In the genomic region with DNA sequence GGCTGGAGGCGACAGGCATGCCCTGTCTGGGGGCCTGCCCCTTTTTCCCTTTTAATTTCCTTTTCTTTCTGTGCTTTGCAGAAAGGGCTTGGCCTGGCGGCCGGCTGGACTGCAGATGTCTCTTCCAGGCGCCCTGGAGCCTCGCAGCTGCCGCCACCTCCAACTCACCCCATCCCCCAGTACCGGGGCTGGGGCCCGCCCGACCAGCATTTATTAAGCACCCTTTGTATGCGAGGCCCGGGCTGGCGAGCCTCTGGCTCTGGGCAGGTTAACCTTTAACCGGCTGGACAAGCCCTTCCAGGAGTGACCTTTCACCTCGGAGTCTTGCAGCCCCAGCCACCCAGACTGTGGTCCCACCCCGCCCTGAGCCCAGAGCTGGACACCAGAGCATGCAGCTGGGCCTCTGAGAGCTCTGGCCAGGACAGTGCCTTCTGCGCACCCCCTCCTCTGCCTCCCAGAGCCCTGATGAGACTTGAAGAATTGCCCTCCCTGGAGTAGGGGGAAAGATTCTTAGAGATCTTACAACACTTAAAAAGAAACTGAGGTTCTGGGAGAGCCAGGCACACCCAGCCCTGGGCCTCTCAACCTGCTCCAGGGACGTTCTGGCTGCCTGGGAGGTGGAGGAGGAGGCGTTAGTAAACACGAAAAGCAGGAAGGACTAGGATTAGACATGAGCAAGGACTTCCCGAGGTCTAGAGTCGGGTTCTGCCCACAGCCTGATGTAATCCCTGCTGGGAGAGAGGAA, we compare ENCODE assay signal across 1 cellular context.
A peak's percentile ranks its signal among the peaks of the same experiment; 100 is the strongest.
TF ChIP-seq lines count a peak whose summit lies in the region.

No MANE protein-coding gene starts in this region.

TF ChIP-seq in HepG2, 621 proteins besides CTCF, POLR2A, EP300 and RAD21 (continued from another document and continues in another):
- TF ChIP-seq, protein P1, sequence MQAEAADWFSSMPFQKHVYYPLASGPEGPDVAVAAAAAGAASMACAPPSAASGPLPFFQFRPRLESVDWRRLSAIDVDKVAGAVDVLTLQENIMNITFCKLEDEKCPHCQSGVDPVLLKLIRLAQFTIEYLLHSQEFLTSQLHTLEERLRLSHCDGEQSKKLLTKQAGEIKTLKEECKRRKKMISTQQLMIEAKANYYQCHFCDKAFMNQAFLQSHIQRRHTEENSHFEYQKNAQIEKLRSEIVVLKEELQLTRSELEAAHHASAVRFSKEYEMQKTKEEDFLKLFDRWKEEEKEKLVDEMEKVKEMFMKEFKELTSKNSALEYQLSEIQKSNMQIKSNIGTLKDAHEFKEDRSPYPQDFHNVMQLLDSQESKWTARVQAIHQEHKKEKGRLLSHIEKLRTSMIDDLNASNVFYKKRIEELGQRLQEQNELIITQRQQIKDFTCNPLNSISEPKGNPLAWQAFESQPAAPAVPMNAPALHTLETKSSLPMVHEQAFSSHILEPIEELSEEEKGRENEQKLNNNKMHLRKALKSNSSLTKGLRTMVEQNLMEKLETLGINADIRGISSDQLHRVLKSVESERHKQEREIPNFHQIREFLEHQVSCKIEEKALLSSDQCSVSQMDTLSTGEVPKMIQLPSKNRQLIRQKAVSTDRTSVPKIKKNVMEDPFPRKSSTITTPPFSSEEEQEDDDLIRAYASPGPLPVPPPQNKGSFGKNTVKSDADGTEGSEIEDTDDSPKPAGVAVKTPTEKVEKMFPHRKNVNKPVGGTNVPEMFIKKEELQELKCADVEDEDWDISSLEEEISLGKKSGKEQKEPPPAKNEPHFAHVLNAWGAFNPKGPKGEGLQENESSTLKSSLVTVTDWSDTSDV (CRISPR knock-in tag; IDR thresholded peaks at IDR 0.05): no peak
- peak; percentile 62 for TF ChIP-seq RBFOX2 (IDR thresholded peaks at IDR 0.05; ENCODE audit: low read depth, low read length)
- TF ChIP-seq ZNF256 (CRISPR knock-in tag; conservative IDR thresholded peaks at IDR 0.05): no peak
- TF ChIP-seq, protein P2, sequence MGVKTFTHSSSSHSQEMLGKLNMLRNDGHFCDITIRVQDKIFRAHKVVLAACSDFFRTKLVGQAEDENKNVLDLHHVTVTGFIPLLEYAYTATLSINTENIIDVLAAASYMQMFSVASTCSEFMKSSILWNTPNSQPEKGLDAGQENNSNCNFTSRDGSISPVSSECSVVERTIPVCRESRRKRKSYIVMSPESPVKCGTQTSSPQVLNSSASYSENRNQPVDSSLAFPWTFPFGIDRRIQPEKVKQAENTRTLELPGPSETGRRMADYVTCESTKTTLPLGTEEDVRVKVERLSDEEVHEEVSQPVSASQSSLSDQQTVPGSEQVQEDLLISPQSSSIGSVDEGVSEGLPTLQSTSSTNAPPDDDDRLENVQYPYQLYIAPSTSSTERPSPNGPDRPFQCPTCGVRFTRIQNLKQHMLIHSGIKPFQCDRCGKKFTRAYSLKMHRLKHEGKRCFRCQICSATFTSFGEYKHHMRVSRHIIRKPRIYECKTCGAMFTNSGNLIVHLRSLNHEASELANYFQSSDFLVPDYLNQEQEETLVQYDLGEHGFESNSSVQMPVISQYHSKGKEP (CRISPR knock-in tag; IDR thresholded peaks at IDR 0.05): no peak
- 0 out of 2 replicates have a peak, but pooled peaks have one; percentile 12 for TF ChIP-seq FIP1L1 (IDR thresholded peaks at IDR 0.05; ENCODE audit: borderline replicate concordance, insufficient read depth, low read depth, low read length)
- no peak for TF ChIP-seq SIX1 (CRISPR knock-in tag; IDR thresholded peaks at IDR 0.05; ENCODE audit: borderline replicate concordance)
- no peak for TF ChIP-seq ZNF780A (CRISPR knock-in tag; IDR thresholded peaks at IDR 0.05)
- no peak for TF ChIP-seq AGO2 (optimal IDR thresholded peaks at IDR 0.05; ENCODE audit: low read depth, low read length)
- no peak for TF ChIP-seq ZNF709 (CRISPR knock-in tag; IDR thresholded peaks at IDR 0.05)
- no peak for TF ChIP-seq JUN (CRISPR knock-in tag; IDR thresholded peaks at IDR 0.05)
- TF ChIP-seq, protein P3, sequence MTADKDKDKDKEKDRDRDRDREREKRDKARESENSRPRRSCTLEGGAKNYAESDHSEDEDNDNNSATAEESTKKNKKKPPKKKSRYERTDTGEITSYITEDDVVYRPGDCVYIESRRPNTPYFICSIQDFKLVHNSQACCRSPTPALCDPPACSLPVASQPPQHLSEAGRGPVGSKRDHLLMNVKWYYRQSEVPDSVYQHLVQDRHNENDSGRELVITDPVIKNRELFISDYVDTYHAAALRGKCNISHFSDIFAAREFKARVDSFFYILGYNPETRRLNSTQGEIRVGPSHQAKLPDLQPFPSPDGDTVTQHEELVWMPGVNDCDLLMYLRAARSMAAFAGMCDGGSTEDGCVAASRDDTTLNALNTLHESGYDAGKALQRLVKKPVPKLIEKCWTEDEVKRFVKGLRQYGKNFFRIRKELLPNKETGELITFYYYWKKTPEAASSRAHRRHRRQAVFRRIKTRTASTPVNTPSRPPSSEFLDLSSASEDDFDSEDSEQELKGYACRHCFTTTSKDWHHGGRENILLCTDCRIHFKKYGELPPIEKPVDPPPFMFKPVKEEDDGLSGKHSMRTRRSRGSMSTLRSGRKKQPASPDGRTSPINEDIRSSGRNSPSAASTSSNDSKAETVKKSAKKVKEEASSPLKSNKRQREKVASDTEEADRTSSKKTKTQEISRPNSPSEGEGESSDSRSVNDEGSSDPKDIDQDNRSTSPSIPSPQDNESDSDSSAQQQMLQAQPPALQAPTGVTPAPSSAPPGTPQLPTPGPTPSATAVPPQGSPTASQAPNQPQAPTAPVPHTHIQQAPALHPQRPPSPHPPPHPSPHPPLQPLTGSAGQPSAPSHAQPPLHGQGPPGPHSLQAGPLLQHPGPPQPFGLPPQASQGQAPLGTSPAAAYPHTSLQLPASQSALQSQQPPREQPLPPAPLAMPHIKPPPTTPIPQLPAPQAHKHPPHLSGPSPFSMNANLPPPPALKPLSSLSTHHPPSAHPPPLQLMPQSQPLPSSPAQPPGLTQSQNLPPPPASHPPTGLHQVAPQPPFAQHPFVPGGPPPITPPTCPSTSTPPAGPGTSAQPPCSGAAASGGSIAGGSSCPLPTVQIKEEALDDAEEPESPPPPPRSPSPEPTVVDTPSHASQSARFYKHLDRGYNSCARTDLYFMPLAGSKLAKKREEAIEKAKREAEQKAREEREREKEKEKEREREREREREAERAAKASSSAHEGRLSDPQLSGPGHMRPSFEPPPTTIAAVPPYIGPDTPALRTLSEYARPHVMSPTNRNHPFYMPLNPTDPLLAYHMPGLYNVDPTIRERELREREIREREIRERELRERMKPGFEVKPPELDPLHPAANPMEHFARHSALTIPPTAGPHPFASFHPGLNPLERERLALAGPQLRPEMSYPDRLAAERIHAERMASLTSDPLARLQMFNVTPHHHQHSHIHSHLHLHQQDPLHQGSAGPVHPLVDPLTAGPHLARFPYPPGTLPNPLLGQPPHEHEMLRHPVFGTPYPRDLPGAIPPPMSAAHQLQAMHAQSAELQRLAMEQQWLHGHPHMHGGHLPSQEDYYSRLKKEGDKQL (CRISPR knock-in tag; IDR thresholded peaks at IDR 0.05; ENCODE audit: low read depth): no peak
- peak; percentile 62 for TF ChIP-seq YEATS4 (CRISPR knock-in tag; IDR thresholded peaks at IDR 0.05; ENCODE audit: borderline replicate concordance)
- no peak for TF ChIP-seq HDAC6 (IDR thresholded peaks at IDR 0.05; ENCODE audit: low read depth, low read length)
- TF ChIP-seq ZNF570 (CRISPR knock-in tag; IDR thresholded peaks at IDR 0.05; ENCODE audit: borderline replicate concordance): no peak
- TF ChIP-seq, protein P4, sequence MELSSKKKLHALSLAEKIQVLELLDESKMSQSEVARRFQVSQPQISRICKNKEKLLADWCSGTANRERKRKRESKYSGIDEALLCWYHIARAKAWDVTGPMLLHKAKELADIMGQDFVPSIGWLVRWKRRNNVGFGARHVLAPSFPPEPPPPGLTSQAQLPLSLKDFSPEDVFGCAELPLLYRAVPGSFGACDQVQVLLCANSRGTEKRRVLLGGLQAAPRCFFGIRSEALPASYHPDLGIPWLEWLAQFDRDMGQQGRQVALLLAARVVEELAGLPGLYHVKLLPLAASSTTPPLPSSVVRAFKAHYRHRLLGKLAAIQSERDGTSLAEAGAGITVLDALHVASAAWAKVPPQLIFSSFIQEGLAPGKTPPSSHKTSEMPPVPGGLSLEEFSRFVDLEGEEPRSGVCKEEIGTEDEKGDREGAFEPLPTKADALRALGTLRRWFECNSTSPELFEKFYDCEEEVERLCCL (CRISPR knock-in tag; IDR thresholded peaks at IDR 0.05; ENCODE audit: borderline replicate concordance): no peak
- 0 out of 2 replicates have a peak, but pooled peaks have one; percentile 58 for TF ChIP-seq ZMYM2 (CRISPR knock-in tag; IDR thresholded peaks at IDR 0.05)
- TF ChIP-seq CHD2 (IDR thresholded peaks at IDR 0.05; ENCODE audit: low read depth, low read length): no peak
- no peak for TF ChIP-seq NKX3-1 (CRISPR knock-in tag; IDR thresholded peaks at IDR 0.05)
- no peak for TF ChIP-seq EZH2 (conservative IDR thresholded peaks at IDR 0.05; ENCODE audit: low read depth, low read length)
- TF ChIP-seq, protein P5, sequence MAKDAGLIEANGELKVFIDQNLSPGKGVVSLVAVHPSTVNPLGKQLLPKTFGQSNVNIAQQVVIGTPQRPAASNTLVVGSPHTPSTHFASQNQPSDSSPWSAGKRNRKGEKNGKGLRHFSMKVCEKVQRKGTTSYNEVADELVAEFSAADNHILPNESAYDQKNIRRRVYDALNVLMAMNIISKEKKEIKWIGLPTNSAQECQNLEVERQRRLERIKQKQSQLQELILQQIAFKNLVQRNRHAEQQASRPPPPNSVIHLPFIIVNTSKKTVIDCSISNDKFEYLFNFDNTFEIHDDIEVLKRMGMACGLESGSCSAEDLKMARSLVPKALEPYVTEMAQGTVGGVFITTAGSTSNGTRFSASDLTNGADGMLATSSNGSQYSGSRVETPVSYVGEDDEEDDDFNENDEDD (CRISPR knock-in tag; IDR thresholded peaks at IDR 0.05; ENCODE audit: borderline replicate concordance): no peak
- no peak for TF ChIP-seq SMC3 (IDR thresholded peaks at IDR 0.05; ENCODE audit: low read length)
- TF ChIP-seq SPEN (CRISPR knock-in tag; IDR thresholded peaks at IDR 0.05; ENCODE audit: low read depth): peak; percentile 31; the same call in 1 of the 2 replicates
- TF ChIP-seq, protein P6, sequence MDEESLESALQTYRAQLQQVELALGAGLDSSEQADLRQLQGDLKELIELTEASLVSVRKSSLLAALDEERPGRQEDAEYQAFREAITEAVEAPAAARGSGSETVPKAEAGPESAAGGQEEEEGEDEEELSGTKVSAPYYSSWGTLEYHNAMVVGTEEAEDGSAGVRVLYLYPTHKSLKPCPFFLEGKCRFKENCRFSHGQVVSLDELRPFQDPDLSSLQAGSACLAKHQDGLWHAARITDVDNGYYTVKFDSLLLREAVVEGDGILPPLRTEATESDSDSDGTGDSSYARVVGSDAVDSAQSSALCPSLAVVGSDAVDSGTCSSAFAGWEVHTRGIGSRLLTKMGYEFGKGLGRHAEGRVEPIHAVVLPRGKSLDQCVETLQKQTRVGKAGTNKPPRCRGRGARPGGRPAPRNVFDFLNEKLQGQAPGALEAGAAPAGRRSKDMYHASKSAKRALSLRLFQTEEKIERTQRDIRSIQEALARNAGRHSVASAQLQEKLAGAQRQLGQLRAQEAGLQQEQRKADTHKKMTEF (CRISPR knock-in tag; IDR thresholded peaks at IDR 0.05): peak; percentile 73
- peak; percentile 48; the same call in 1 of the 2 replicates for TF ChIP-seq ZNF768 (CRISPR knock-in tag; IDR thresholded peaks at IDR 0.05)
- TF ChIP-seq NCOA2 (CRISPR knock-in tag; IDR thresholded peaks at IDR 0.05): no peak; the same call in 1 of the 2 replicates
- TF ChIP-seq ZNF143 (CRISPR knock-in tag; IDR thresholded peaks at IDR 0.05): 0 out of 2 replicates have a peak, but pooled peaks have one; percentile 17
- TF ChIP-seq, protein P7, sequence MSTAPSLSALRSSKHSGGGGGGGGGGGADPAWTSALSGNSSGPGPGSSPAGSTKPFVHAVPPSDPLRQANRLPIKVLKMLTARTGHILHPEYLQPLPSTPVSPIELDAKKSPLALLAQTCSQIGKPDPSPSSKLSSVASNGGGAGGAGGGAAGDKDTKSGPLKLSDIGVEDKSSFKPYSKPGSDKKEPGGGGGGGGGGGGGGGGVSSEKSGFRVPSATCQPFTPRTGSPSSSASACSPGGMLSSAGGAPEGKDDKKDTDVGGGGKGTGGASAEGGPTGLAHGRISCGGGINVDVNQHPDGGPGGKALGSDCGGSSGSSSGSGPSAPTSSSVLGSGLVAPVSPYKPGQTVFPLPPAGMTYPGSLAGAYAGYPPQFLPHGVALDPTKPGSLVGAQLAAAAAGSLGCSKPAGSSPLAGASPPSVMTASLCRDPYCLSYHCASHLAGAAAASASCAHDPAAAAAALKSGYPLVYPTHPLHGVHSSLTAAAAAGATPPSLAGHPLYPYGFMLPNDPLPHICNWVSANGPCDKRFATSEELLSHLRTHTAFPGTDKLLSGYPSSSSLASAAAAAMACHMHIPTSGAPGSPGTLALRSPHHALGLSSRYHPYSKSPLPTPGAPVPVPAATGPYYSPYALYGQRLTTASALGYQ (CRISPR knock-in tag; IDR thresholded peaks at IDR 0.05): no peak
- no peak for TF ChIP-seq HHEX (CRISPR knock-in tag; IDR thresholded peaks at IDR 0.05)
- TF ChIP-seq GPN1 (CRISPR knock-in tag; IDR thresholded peaks at IDR 0.05; ENCODE audit: borderline replicate concordance): no peak
- no peak for TF ChIP-seq NBN (conservative IDR thresholded peaks at IDR 0.05)
- TF ChIP-seq KAT8 (CRISPR knock-in tag; IDR thresholded peaks at IDR 0.05): peak; percentile 50; the same call in 1 of the 2 replicates
- TF ChIP-seq MBD4 (IDR thresholded peaks at IDR 0.05; ENCODE audit: borderline replicate concordance, low read length): no peak
- TF ChIP-seq, protein P8, sequence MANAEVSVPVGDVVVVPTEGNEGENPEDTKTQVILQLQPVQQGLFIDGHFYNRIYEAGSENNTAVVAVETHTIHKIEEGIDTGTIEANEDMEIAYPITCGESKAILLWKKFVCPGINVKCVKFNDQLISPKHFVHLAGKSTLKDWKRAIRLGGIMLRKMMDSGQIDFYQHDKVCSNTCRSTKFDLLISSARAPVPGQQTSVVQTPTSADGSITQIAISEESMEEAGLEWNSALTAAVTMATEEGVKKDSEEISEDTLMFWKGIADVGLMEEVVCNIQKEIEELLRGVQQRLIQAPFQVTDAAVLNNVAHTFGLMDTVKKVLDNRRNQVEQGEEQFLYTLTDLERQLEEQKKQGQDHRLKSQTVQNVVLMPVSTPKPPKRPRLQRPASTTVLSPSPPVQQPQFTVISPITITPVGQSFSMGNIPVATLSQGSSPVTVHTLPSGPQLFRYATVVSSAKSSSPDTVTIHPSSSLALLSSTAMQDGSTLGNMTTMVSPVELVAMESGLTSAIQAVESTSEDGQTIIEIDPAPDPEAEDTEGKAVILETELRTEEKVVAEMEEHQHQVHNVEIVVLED (CRISPR knock-in tag; IDR thresholded peaks at IDR 0.05; ENCODE audit: borderline replicate concordance): peak; percentile 12; the same call in 1 of the 2 replicates
- TF ChIP-seq SALL2 (CRISPR knock-in tag; IDR thresholded peaks at IDR 0.05): 0 out of 2 replicates have a peak, but pooled peaks have one; percentile 36
- peak; percentile 98; the same call in 1 of the 2 replicates for TF ChIP-seq CHD4 (IDR thresholded peaks at IDR 0.05; ENCODE audit: borderline replicate concordance, low read length)
- TF ChIP-seq GATAD2A (CRISPR knock-in tag; IDR thresholded peaks at IDR 0.05): 0 out of 2 replicates have a peak, but pooled peaks have one; percentile 7
- TF ChIP-seq HOXA5 (CRISPR knock-in tag; IDR thresholded peaks at IDR 0.05): peak; percentile 22; the same call in 1 of the 2 replicates
